ENCODE assay signal across 10 cellular contexts in genomic region chr3:39022275-39022630, GRCh38. TPM values are rescaled to one million over a fixed set of nuclear protein-coding genes. Genes with fewer than 3 reads are reported as not detected.
"Had no signal": no experiment of that assay in that cellular context is flagged by ENCODE, and none has a peak within 500 bp of the region (broad histone marks: within the 10 kb centered on the region; RNA-seq: fewer than 3 reads in every experiment).

No MANE protein-coding gene starts in this region.

- H3K4me1 ChIP-seq: HAP-1 had no signal

- H3K27ac ChIP-seq: GM23248 had no signal

- H3K9ac ChIP-seq: GM23248 had no signal

- H3K36me3 ChIP-seq: HAP-1 had no signal

- H2AFZ ChIP-seq: GM23248 had no signal

- DNase-seq: GM23248, GOT3, H7, HFFc6, IMR-90, KBM-7 had no signal

- ATAC-seq: HCT116 had no signal

- H3K9me3 ChIP-seq: HAP-1 had no signal

- H3K4me3 ChIP-seq: GM23248, HAP-1 had no signal

RNA-seq across cellular contexts. Expression of gene SCN11A, which starts 29.5 kb away (rescaled TPM):
- total RNA-seq: GM23248, H4, HFFc6, HT-29 had no signal
- polyA plus RNA-seq: GM23248 had no signal
